In the genomic region with DNA sequence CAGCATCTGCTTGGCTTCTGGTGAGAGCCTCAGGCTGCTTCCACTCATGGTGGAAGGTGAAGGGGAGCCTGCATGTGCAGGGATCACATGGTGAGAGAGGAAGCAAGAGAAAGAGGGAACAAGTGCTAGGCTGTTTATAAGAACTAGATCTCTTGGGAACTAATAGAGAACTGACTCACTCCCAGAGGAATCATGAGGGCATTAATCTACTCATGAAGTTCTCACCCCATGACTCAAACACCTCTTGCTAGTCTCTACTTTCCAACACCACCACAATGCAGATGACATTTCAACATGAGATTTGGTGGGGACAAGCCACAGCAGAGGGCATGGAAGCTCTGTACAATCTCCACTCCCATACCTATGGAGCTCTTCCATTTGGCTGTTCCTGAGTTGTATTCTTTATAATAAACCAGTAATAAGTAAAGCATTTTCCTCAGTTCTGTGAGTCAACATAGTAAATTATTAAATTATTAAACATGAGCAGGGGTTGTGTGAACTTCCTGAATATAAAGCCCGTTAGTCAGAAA, we compare ENCODE assay signal across 21 cellular contexts.
"Had no signal": no experiment of that assay in that cellular context is flagged by ENCODE, and none has a peak within 500 bp of the region (broad histone marks: within the 10 kb centered on the region; RNA-seq: fewer than 3 reads in every experiment).

No MANE protein-coding gene starts in this region.

- H3K36me3 ChIP-seq: esophagus muscularis mucosa, transverse colon, uterus had no signal

- DNase-seq: activated CD4-positive, alpha-beta T cell treated with anti-CD3 and anti-CD28 coated beads for 48 hours; activated CD4-positive, CD25-positive, alpha-beta regulatory T cell; activated CD8-positive, alpha-beta T cell treated with anti-CD3 and anti-CD28 coated beads, Interleukin-2, amount 10 ng/mL, durations not matched to agents 7 days and 5 days; activated naive CD4-positive, alpha-beta T cell treated with Interleukin-2 at 50 U/mL for 16 hours; activated naive CD8-positive, alpha-beta T cell treated with anti-CD3 and anti-CD28 coated beads, Interleukin-2, amount 10 ng/mL, durations not matched to agents 7 days and 5 days; activated T-cell treated with anti-CD3 and anti-CD28 coated beads, Interleukin-2, amount 50 U/mL, for 24 hours; amygdala; body of pancreas; midbrain; nephron progenitor cell; nucleus accumbens; stimulated activated CD4-positive, alpha-beta T cell treated with anti-CD3 and anti-CD28 coated beads, Interleukin-2, amount 100 ng/mL, for 24 hours; T1000; transverse colon; uterus had no signal

- H3K4me1 ChIP-seq: body of pancreas, esophagus muscularis mucosa, uterus had no signal

- H3K27me3 Mint-ChIP-seq: activated naive CD8-positive, alpha-beta T cell treated with anti-CD3 and anti-CD28 coated beads, Interleukin-2, amount 10 ng/mL, durations not matched to agents 7 days and 5 days; activated T-cell treated with anti-CD3 and anti-CD28 coated beads, Interleukin-2, amount 50 U/mL, for 24 hours; central memory CD8-positive, alpha-beta T cell; stimulated activated naive CD8-positive, alpha-beta T cell treated with anti-CD3 and anti-CD28 coated beads, Interleukin-15, Interleukin-2, amounts not matched to agents 100 ng/mL and 50 ng/mL, for 24 hours had no signal

- H3K36me3 Mint-ChIP-seq: activated naive CD8-positive, alpha-beta T cell treated with anti-CD3 and anti-CD28 coated beads, Interleukin-2, amount 10 ng/mL, durations not matched to agents 7 days and 5 days had no signal

- ATAC-seq: activated CD8-positive, alpha-beta T cell treated with anti-CD3 and anti-CD28 coated beads, Interleukin-2, amount 10 ng/mL, durations not matched to agents 7 days and 5 days; body of pancreas; left lobe of liver had no signal

- H3K9me3 ChIP-seq: body of pancreas, transverse colon, uterus had no signal

- H3K4me3 Mint-ChIP-seq: activated CD8-positive, alpha-beta T cell treated with anti-CD3 and anti-CD28 coated beads, Interleukin-2, amount 10 ng/mL, durations not matched to agents 7 days and 5 days; activated naive CD8-positive, alpha-beta T cell treated with anti-CD3 and anti-CD28 coated beads, Interleukin-2, amount 10 ng/mL, durations not matched to agents 7 days and 5 days; activated T-cell treated with anti-CD3 and anti-CD28 coated beads, Interleukin-2, amount 50 U/mL, for 24 hours; central memory CD8-positive, alpha-beta T cell; nephron progenitor cell; stimulated activated naive CD8-positive, alpha-beta T cell treated with anti-CD3 and anti-CD28 coated beads, Interleukin-15, Interleukin-2, amounts not matched to agents 100 ng/mL and 50 ng/mL, for 24 hours had no signal

- H3K27ac ChIP-seq: body of pancreas, coronary artery, esophagus muscularis mucosa, transverse colon, uterus had no signal

- H3K4me3 ChIP-seq: body of pancreas, coronary artery, esophagus muscularis mucosa, transverse colon, uterus had no signal

- H3K27me3 ChIP-seq: body of pancreas, esophagus muscularis mucosa, transverse colon, uterus had no signal

- H3K4me1 Mint-ChIP-seq: activated naive CD8-positive, alpha-beta T cell treated with anti-CD3 and anti-CD28 coated beads, Interleukin-2, amount 10 ng/mL, durations not matched to agents 7 days and 5 days; central memory CD8-positive, alpha-beta T cell; nephron progenitor cell had no signal

- H3K27ac Mint-ChIP-seq: activated CD8-positive, alpha-beta T cell treated with anti-CD3 and anti-CD28 coated beads, Interleukin-2, amount 10 ng/mL, durations not matched to agents 7 days and 5 days; activated naive CD8-positive, alpha-beta T cell treated with anti-CD3 and anti-CD28 coated beads, Interleukin-2, amount 10 ng/mL, durations not matched to agents 7 days and 5 days; activated T-cell treated with anti-CD3 and anti-CD28 coated beads, Interleukin-2, amount 50 U/mL, for 24 hours; activated T-helper 2 cell treated with anti-CD3 and anti-CD28 coated beads, Interferon-gamma antibody, Interleukin-2, Interleukin-4, amounts not matched to agents 10 μg/mL and 5 μg/mL and 100 μg/mL, durations not matched to agents 14 hours and 24 hours and 36 hours; nephron progenitor cell; stimulated activated naive CD8-positive, alpha-beta T cell treated with anti-CD3 and anti-CD28 coated beads, Interleukin-15, Interleukin-2, amounts not matched to agents 100 ng/mL and 50 ng/mL, for 24 hours had no signal
